21 cellular contexts compared by ENCODE assay signal in genomic region chr10:63107943-63108437, GRCh38. TPM values are rescaled to one million over a fixed set of nuclear protein-coding genes. Genes with fewer than 3 reads are reported as not detected.
DNase-seq lines count a peak whose midpoint lies in the region; ATAC-seq lines count a peak whose summit lies in the region.
"Had no signal": no experiment of that assay in that cellular context is flagged by ENCODE, and none has a peak within 500 bp of the region (broad histone marks: within the 10 kb centered on the region; RNA-seq: fewer than 3 reads in every experiment).

No MANE protein-coding gene starts in this region.

- WGBS in neuronal stem cell (ENCODE audit: extremely low coverage in 2 of 2, insufficient read length in 2 of 2, insufficient replicate concordance in 1 of 2), 2 donors, result no CpG with 5 or more reads among the region's 3 CpGs

- H2AFZ ChIP-seq in neuronal stem cell (ENCODE audit: low read length), result peak overlapping the region; percentile 38
- H2AFZ ChIP-seq: GM23248 had no signal

- no peak overlapping the region for H4K91ac ChIP-seq in neuronal stem cell (ENCODE audit: low read depth, low read length, poor library complexity)

- no peak overlapping the region for H3K4ac ChIP-seq in neuronal stem cell (ENCODE audit: low read length)

- H3K27me3 ChIP-seq in neuronal stem cell (ENCODE audit: control insufficient read depth in 3 of 3, insufficient read depth in 3 of 3, low read depth in 1 of 3, low read length in 3 of 3), result no peaks in the 10 kb centered on the region
- H3K27me3 ChIP-seq: BE2C; BLaER1 treated with 17β-estradiol and CSF1 and Interleukin-3, amounts not matched to agents 10 nM and 100 nM had no signal

- no peaks in the 10 kb centered on the region for H3K9me3 ChIP-seq in neuronal stem cell (replicated peaks in 1 of 2; ENCODE audit: control insufficient read depth in 2 of 2, insufficient read depth in 1 of 2, low read depth in 1 of 2, low read length in 2 of 2)
- H3K9me3 ChIP-seq: A549; BE2C; BLaER1 treated with 17β-estradiol and CSF1 and Interleukin-3, amounts not matched to agents 10 nM and 100 nM had no signal

- no peak overlapping the region for H2AK5ac ChIP-seq in neuronal stem cell (ENCODE audit: low read depth, low read length)

- H2BK5ac ChIP-seq in neuronal stem cell (ENCODE audit: low read length), result no peak overlapping the region

- H4K8ac ChIP-seq in neuronal stem cell (ENCODE audit: low read depth, low read length), result no peak overlapping the region

- no peaks in the 10 kb centered on the region for H3K79me1 ChIP-seq in neuronal stem cell (ENCODE audit: low read depth, low read length)

- H3K36me3 ChIP-seq in neuronal stem cell (replicated peaks in 1 of 2; ENCODE audit: control insufficient read depth in 2 of 2, insufficient read depth in 2 of 2, low read length in 2 of 2), result no peaks in the 10 kb centered on the region
- H3K36me3 ChIP-seq: BE2C; BLaER1 treated with 17β-estradiol and CSF1 and Interleukin-3, amounts not matched to agents 10 nM and 100 nM had no signal

- no peak overlapping the region for H2BK15ac ChIP-seq in neuronal stem cell (ENCODE audit: low read length)

- no peak overlapping the region for H3K23ac ChIP-seq in neuronal stem cell (ENCODE audit: low read depth, low read length, poor library complexity)

- peak; percentile 24 for DNase-seq in CD1c-positive myeloid dendritic cell (ENCODE audit: extremely low spot score)
- DNase-seq in OCI-M1 (lab: John Stamatoyannopoulos, UW), result peak; percentile 28
- DNase-seq in neuronal stem cell (ENCODE audit: low spot score), result no peak
- DNase-seq in HuH-7.5 (ENCODE audit: low spot score), result no peak
- DNase-seq: 8988T; ACHN; AML-193; BE2C; Calu3; CD4-positive, alpha-beta memory T cell; COR-L47; DMS53; DMS79 treated with DMSO at 0.1 percent for 48 hours; GF-D8; GM23248; H9 had no signal

- no peak overlapping the region for H2BK12ac ChIP-seq in neuronal stem cell (ENCODE audit: low read length)

- H3K4me2 ChIP-seq in neuronal stem cell (ENCODE audit: insufficient read depth, low read length, poor library complexity, severe bottlenecking), result no peak overlapping the region
- H3K4me2 ChIP-seq: A549; BLaER1 treated with 17β-estradiol and CSF1 and Interleukin-3, amounts not matched to agents 10 nM and 100 nM had no signal

- H3K4me1 ChIP-seq in neuronal stem cell (ENCODE audit: control insufficient read depth in 2 of 2, insufficient read depth in 1 of 2, low read depth in 1 of 2, low read length in 2 of 2), result peaks cover 8 to 11% of the 10 kb centered on the region in 2 donors
- H3K4me1 ChIP-seq: A549, BE2C had no signal

- no peak overlapping the region for H3K18ac ChIP-seq in neuronal stem cell (ENCODE audit: low read length)

- H3K14ac ChIP-seq in neuronal stem cell (ENCODE audit: low read length), result no peak overlapping the region

- H2BK120ac ChIP-seq in neuronal stem cell (ENCODE audit: low read depth, low read length), result no peak overlapping the region

- no peak overlapping the region for H3K9ac ChIP-seq in neuronal stem cell (ENCODE audit: low read depth, low read length, poor library complexity)
- H3K9ac ChIP-seq: BLaER1 treated with 17β-estradiol and CSF1 and Interleukin-3, amounts not matched to agents 10 nM and 100 nM; GM23248 had no signal

- ATAC-seq in HG03097 (IDR thresholded peaks at IDR 0.05; ENCODE audit: low FRiP score, unreplicated experiment) (no peak), GM19467 (IDR thresholded peaks at IDR 0.05; ENCODE audit: unreplicated experiment) (no peak)
- ATAC-seq: A549, HCT116 had no signal

- no peak overlapping the region for H3K4me3 ChIP-seq in neuronal stem cell (ENCODE audit: low read length in 2 of 2)
- H3K4me3 ChIP-seq: A549; BLaER1 treated with 17β-estradiol and CSF1 and Interleukin-3, amounts not matched to agents 10 nM and 100 nM; GM23248 had no signal

- H3K27ac ChIP-seq in neuronal stem cell (replicated peaks; ENCODE audit: low read length), result no peak overlapping the region
- H3K27ac ChIP-seq: A549; BLaER1 treated with 17β-estradiol and CSF1 and Interleukin-3, amounts not matched to agents 10 nM and 100 nM; GM23248 had no signal

RNA-seq across cellular contexts. Expression of gene NRBF2, which starts 25.1 kb away (rescaled TPM):
- 23.5 TPM for polyA plus RNA-seq in neuronal stem cell (2013, experiment 1 of 2)
- 23.4 TPM for polyA plus RNA-seq in neuronal stem cell (2013, experiment 2 of 2)

Comparison
In these comparisons a context has a peak if more than half of its experiments do, and no peak if none do; other contexts are left out.
1. DNase-seq: peak in CD1c-positive myeloid dendritic cell (single experiment) and OCI-M1 (single experiment); none in neuronal stem cell (single experiment) and HuH-7.5 (single experiment).